13 cellular contexts compared by ENCODE assay signal in genomic region chr10:51301644-51302043, GRCh38.
DNase-seq lines count a peak whose midpoint lies in the region; ATAC-seq, FAIRE-seq and TF ChIP-seq lines count a peak whose summit lies in the region.
"Had no signal": no experiment of that assay in that cellular context is flagged by ENCODE, and none has a peak within 500 bp of the region (broad histone marks: within the 10 kb centered on the region; RNA-seq: fewer than 3 reads in every experiment).

No MANE protein-coding gene starts in this region.

- peaks cover 15% of the 10 kb centered on the region for H3F3A ChIP-seq in SK-N-SH (replicated peaks; ENCODE audit: insufficient read depth)

- H2AFZ ChIP-seq in SK-N-SH (ENCODE audit: low read depth), result no peak overlapping the region

- H3K4me2 ChIP-seq in SK-N-SH, result peak overlapping the region; percentile 47

- no peaks in the 10 kb centered on the region for H3K79me2 ChIP-seq in SK-N-SH (ENCODE audit: insufficient read depth)

- TF ChIP-seq RAD21 in SK-N-SH (IDR thresholded peaks at IDR 0.05; ENCODE audit: low read length), result no peak

- H3K4me3 ChIP-seq in SK-N-SH (ENCODE audit: low read depth in 2 of 2, low read length in 1 of 2) (no peak overlapping the region), psoas muscle (no peak overlapping the region)
- H3K4me3 ChIP-seq: ovary had no signal

- WGBS in SK-N-SH (ENCODE audit: low lambda C conversion rate), result 44% methylated on average over 4 of the region's 5 CpGs
- WGBS in psoas muscle, 3 donors, result 21 to 26% (median 25%) methylated on average over 5 of the region's 5 CpGs

- TF ChIP-seq CTCF in SK-N-SH (IDR thresholded peaks at IDR 0.05) (no peak), psoas muscle (IDR thresholded peaks at IDR 0.05) (no peak)

- no peak for TF ChIP-seq POLR2A in GM12892 (IDR thresholded peaks at IDR 0.05; ENCODE audit: low read depth, low read length)

- FAIRE-seq in GM12892 (lab: Jason Lieb, UNC), result no peak

- no peaks in the 10 kb centered on the region for H3K36me3 ChIP-seq in SK-N-SH (replicated peaks in 1 of 2; ENCODE audit: control insufficient read depth in 1 of 2, insufficient read depth in 2 of 2, low read length in 1 of 2)
- H3K36me3 ChIP-seq in psoas muscle (ENCODE audit: insufficient read depth in 1 of 2, low read depth in 1 of 2), result no peaks in the 10 kb centered on the region
- H3K36me3 ChIP-seq: ovary had no signal

- peak; percentile 23 for DNase-seq in AG08396 (ENCODE audit: low spot score)
- DNase-seq in SK-N-SH, result no peak
- DNase-seq in left cardiac atrium, result no peak
- peak; percentile 13 to 55 for DNase-seq in psoas muscle
- DNase-seq in NCI-H128 (lab: John Stamatoyannopoulos, UW; ENCODE audit: unreplicated experiment), result no peak
- DNase-seq in NCI-H2107 (lab: John Stamatoyannopoulos, UW), result no peak
- DNase-seq in GM12892 (ENCODE audit: insufficient read length), result no peak
- no peak for DNase-seq in globus pallidus (ENCODE audit: low spot score)
- DNase-seq: ACHN, amygdala, DND-41, NCI-H524, ovary had no signal

- no peaks in the 10 kb centered on the region for H3K9me2 ChIP-seq in SK-N-SH

- POLR2A ChIA-PET in SK-N-SH (lab: Yijun Ruan, JAX), result no interaction called here

- no peak for TF ChIP-seq EP300 in SK-N-SH (IDR thresholded peaks at IDR 0.05; ENCODE audit: borderline replicate concordance in 1 of 2, low read depth in 1 of 2, low read length in 1 of 2)

- ATAC-seq in left cardiac atrium (peak; percentile 33 to 83), psoas muscle (peak; percentile 93 to 97 (median 96))

- H3K27ac ChIP-seq in SK-N-SH (ENCODE audit: low read depth in 2 of 2, low read length in 1 of 2), result peak overlapping the region; percentile 67 to 90
- peak overlapping the region; percentile 79 for H3K27ac ChIP-seq in psoas muscle

- H3K27me3 ChIP-seq in SK-N-SH (ENCODE audit: insufficient read depth) (no peaks in the 10 kb centered on the region), psoas muscle (ENCODE audit: insufficient read depth in 3 of 3, low read length in 2 of 3) (no peaks in the 10 kb centered on the region)
- H3K27me3 ChIP-seq: ovary had no signal

- CTCF ChIA-PET in SK-N-SH (lab: Yijun Ruan, JAX), result no interaction called here

- H3K9ac ChIP-seq in SK-N-SH, result no peak overlapping the region

- H3K4me1 ChIP-seq in SK-N-SH (ENCODE audit: control insufficient read depth in 1 of 2, insufficient read depth in 2 of 2, low read depth in 1 of 2, low read length in 1 of 2), result peaks cover 3 to 24% of the 10 kb centered on the region in 2 experiments
- H3K4me1 ChIP-seq in psoas muscle, result peaks cover 39% of the 10 kb centered on the region

- H3K9me3 ChIP-seq in SK-N-SH, result no peaks in the 10 kb centered on the region
- H3K9me3 ChIP-seq in psoas muscle, result no peaks in the 10 kb centered on the region
- H3K9me3 ChIP-seq: ovary had no signal

- no peaks in the 10 kb centered on the region for H4K20me1 ChIP-seq in SK-N-SH (ENCODE audit: insufficient read depth)

- intact Hi-C loops in left cardiac atrium (cut with DNase I) (no loop called here), psoas muscle (cut with DNase I) (no loop called here)

TF ChIP-seq in SK-N-SH, 30 proteins besides CTCF, POLR2A, EP300 and RAD21:
- TF ChIP-seq USF1 (IDR thresholded peaks at IDR 0.05; ENCODE audit: borderline replicate concordance, low read depth) (no peak), PBX3 (IDR thresholded peaks at IDR 0.05) (0 out of 2 replicates have a peak, but pooled peaks have one; percentile 37), NFIC (IDR thresholded peaks at IDR 0.05; ENCODE audit: borderline replicate concordance) (no peak), JUND (IDR thresholded peaks at IDR 0.05) (no peak)

Comparison
In these comparisons a context has a peak if more than half of its experiments do, and no peak if none do; other contexts are left out.
1. DNase-seq: peak in AG08396 (single experiment) and psoas muscle (2 of 2); none in SK-N-SH (single experiment), left cardiac atrium (single experiment), NCI-H128 (single experiment), NCI-H2107 (single experiment), GM12892 (single experiment) and globus pallidus (single experiment).